8 cellular contexts compared by ENCODE assay signal in the genomic region with DNA sequence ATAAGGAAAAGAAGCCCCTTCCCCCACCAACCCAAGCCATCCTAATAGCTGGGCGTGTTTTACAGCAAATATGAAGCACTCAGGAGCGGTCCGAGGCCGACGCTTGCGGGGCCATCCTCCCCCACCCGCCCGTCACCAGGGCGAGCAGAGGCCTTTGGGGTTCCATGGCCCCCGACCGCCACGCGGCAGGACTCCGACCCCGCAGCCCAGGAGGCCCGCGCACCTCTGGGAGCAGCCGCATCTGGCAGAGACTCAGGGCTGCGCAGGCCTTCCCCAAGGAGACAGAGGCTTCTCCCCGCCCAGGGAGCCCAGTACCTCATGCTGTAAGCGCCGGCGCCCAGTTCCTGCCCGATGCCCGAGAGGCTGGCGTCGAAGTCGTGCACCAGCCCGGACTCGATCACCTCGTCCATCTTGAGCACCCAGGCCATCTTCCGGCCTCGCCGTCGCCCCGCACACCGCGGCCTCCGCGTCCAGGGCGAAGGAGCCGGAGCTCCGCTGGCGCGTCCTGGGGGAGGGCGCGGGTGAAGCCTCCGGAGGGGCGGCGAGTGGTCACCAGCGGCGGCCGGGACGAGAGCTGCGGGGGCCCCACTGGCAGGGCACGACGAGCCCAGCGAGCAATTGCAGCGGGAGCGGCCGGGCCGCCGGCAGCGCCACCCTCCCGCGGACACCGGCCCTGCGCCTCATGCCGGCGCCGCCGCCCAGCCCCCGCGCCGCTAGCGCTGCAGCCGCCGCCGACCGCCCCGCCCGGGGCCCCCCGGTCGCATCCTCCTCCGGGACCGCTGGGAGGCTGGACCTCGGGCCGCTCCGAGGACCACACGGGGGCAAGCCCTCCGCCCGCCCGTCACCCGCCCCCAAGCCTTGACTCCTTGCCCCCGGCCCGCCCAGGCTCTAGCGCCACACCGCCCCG. TPM values are rescaled to one million over a fixed set of nuclear protein-coding genes. Genes with fewer than 3 reads are reported as not detected.
A peak's percentile ranks its signal among the peaks of the same experiment; 100 is the strongest.
DNase-seq lines count a peak whose midpoint lies in the region; ATAC-seq and TF ChIP-seq lines count a peak whose summit lies in the region.

No MANE protein-coding gene starts in this region.

- DNase-seq in Daoy (ENCODE audit: low read depth): peak; percentile 30
- peak; percentile 43 for DNase-seq in HK-2 (ENCODE audit: unreplicated experiment)
- peak in 41 of 61 donors; percentile 4 to 75 (median 41) for DNase-seq in caudate nucleus (lab: John Stamatoyannopoulos, UW)
- DNase-seq in kidney epithelial cell (ENCODE audit: low read depth): no peak
- DNase-seq in stimulated activated CD4-positive, alpha-beta T cell treated with anti-CD3 and anti-CD28 coated beads, Interleukin-15, amount 100 ng/mL, for 1 hour (ENCODE audit: low read depth in 1 of 2, low spot score in 1 of 2): peak; percentile 6 to 10
- DNase-seq in MV-4-11 (lab: John Stamatoyannopoulos, UW): no peak

- H3K36me3 ChIP-seq in kidney epithelial cell (ENCODE audit: control insufficient read depth, insufficient read depth, low read length): no peaks in the 10 kb centered on the region

- peak overlapping the region; percentile 93 for H3K4me3 ChIP-seq in WI38 (ENCODE audit: low read depth, low read length)
- H3K4me3 ChIP-seq in kidney epithelial cell (ENCODE audit: low read depth, low read length): peak overlapping the region; percentile 95

- no peaks in the 10 kb centered on the region for H3K27me3 ChIP-seq in kidney epithelial cell (ENCODE audit: control insufficient read depth, insufficient read depth, low read length)

- ATAC-seq in GM19467 (IDR thresholded peaks at IDR 0.05; ENCODE audit: unreplicated experiment): peak; percentile 18

- peak overlapping the region; percentile 92 for H3K27ac ChIP-seq in caudate nucleus (ENCODE audit: low read depth, low read length)

- TF ChIP-seq CTCF in WI38 (IDR thresholded peaks at IDR 0.05; ENCODE audit: low read depth, low read length): no peak
- no peak for TF ChIP-seq CTCF in kidney epithelial cell (IDR thresholded peaks at IDR 0.05; ENCODE audit: insufficient read depth, low read length, poor library complexity, severe bottlenecking)

RNA-seq across cellular contexts. Expression of a gene that starts 0.5 kb away (rescaled TPM):
- total RNA-seq in Daoy (2014; rRNA removed; shearing (Covaris generic)): 14.8 and 19.8 TPM in 2 replicates
- 50.9 and 59.6 TPM in 2 replicates for total RNA-seq in kidney epithelial cell

Comparison
In these comparisons a context has a peak if more than half of its experiments do, and no peak if none do; other contexts are left out.
1. DNase-seq: peak in Daoy (single experiment), HK-2 (single experiment), caudate nucleus (41 of 61) and stimulated activated CD4-positive, alpha-beta T cell treated with anti-CD3 and anti-CD28 coated beads, Interleukin-15, amount 100 ng/mL, for 1 hour (2 of 2); none in kidney epithelial cell (single experiment) and MV-4-11 (single experiment).